11 cellular contexts compared by ENCODE assay signal in genomic region chr11:72834905-72835304, GRCh38. TPM values are rescaled to one million over a fixed set of nuclear protein-coding genes. Genes with fewer than 3 reads are reported as not detected.
DNase-seq lines count a peak whose midpoint lies in the region; ATAC-seq and TF ChIP-seq lines count a peak whose summit lies in the region.
"Had no signal": no experiment of that assay in that cellular context is flagged by ENCODE, and none has a peak within 500 bp of the region (broad histone marks: within the 10 kb centered on the region; RNA-seq: fewer than 3 reads in every experiment).

No MANE protein-coding gene starts in this region.

- H4K8ac ChIP-seq in IMR-90 (ENCODE audit: low read depth in 2 of 2, low read length in 2 of 2) = no peak overlapping the region

- BruUV-seq in IMR-90 (replicated peaks; lab: Mats Ljungman, UMichigan) = no TSS peak

- no peaks in the 10 kb centered on the region for H3K9me3 Mint-ChIP-seq in activated T-helper 1 cell treated with anti-CD3 and anti-CD28 coated beads, Interleukin-12 subunit alpha, Interleukin-12 subunit beta, Interleukin-2, Interleukin-4 antibody, amounts not matched to agents 30 ng/mL and 10 ng/mL and 1 ng/mL, durations not matched to agents 14 hours and 24 hours and 36 hours
- H3K9me3 Mint-ChIP-seq: brain had no signal

- TF ChIP-seq CTCF in IMR-90 (conservative IDR thresholded peaks at IDR 0.05; ENCODE audit: low read depth, low read length) (no peak), right atrium auricular region (IDR thresholded peaks at IDR 0.05) (no peak), spleen (IDR thresholded peaks at IDR 0.05 in 8 of 11, conservative IDR thresholded peaks at IDR 0.05 in 3 of 11) (no peak), MM.1S (IDR thresholded peaks at IDR 0.05; ENCODE audit: low read length) (no peak)

- intact Hi-C loops in IMR-90 (cut with micrococcal nuclease) = no loop called here
- intact Hi-C loops in activated T-helper 1 cell treated with anti-CD3 and anti-CD28 coated beads, Interleukin-12 subunit alpha, Interleukin-12 subunit beta, Interleukin-2, Interleukin-4 antibody, amounts not matched to agents 30 ng/mL and 10 ng/mL and 1 ng/mL, durations not matched to agents 14 hours and 24 hours and 36 hours (cut with micrococcal nuclease) = no loop called here
- intact Hi-C loops in spleen (cut with DNase I; ENCODE audit: low total_unique reads) = no loop called here

- H3K27ac ChIP-seq in IMR-90 (ENCODE audit: insufficient read depth, low read length) = no peak overlapping the region
- peak overlapping the region; percentile 87 to 95 for H3K27ac ChIP-seq in right atrium auricular region
- H3K27ac ChIP-seq in spleen = peak overlapping the region; percentile 32 to 88 (median 82)
- no peak overlapping the region for H3K27ac ChIP-seq in MM.1S (ENCODE audit: low read length)

- WGBS in IMR-90 (ENCODE audit: extremely low coverage in 2 of 2, insufficient read length in 1 of 2), 2 experiments = 100% methylated on average over 3 of the region's 5 CpGs; no CpG with 5 or more reads in 1 of the 2 experiments
- 28 to 71% (median 50%) methylated on average over 5 of the region's 5 CpGs for WGBS in spleen, 5 donors

- H3K79me1 ChIP-seq in IMR-90 (ENCODE audit: low read depth in 1 of 2, low read length in 2 of 2) = peaks cover 3 to 22% of the 10 kb centered on the region in 2 experiments; a peak in 3 of 4 replicates

- H3K14ac ChIP-seq in IMR-90 (replicated peaks; ENCODE audit: low read depth, low read length) = no peak overlapping the region

- H3K4me2 ChIP-seq in IMR-90 (ENCODE audit: low read depth, low read length) (no peak overlapping the region), MM.1S (ENCODE audit: low read depth, low read length) (no peak overlapping the region)

- H2AK5ac ChIP-seq in IMR-90 (ENCODE audit: low read depth, low read length) = no peak overlapping the region

- no peaks in the 10 kb centered on the region for H4K20me1 ChIP-seq in IMR-90 (ENCODE audit: insufficient read depth, low read length)
- no peaks in the 10 kb centered on the region for H4K20me1 ChIP-seq in MM.1S (ENCODE audit: insufficient read depth, low read length)

- no peak overlapping the region for H3K18ac ChIP-seq in IMR-90 (ENCODE audit: low read depth, low read length)

- no peak overlapping the region for H3K56ac ChIP-seq in IMR-90 (ENCODE audit: extremely low read depth, insufficient read depth, low read length)

- H2BK15ac ChIP-seq in IMR-90 (ENCODE audit: low read depth, low read length) = no peak overlapping the region

- H3K4me3 ChIP-seq in IMR-90 (ENCODE audit: insufficient read depth, low read depth, low read length) (no peak overlapping the region), right atrium auricular region (no peak overlapping the region), spleen (peak overlapping the region in 1 of 8 donors; percentile 34), MM.1S (ENCODE audit: low read length) (no peak overlapping the region)
- H3K4me3 ChIP-seq: mucosa of descending colon had no signal

- peaks cover 37% of the 10 kb centered on the region for H3K36me3 Mint-ChIP-seq in activated T-helper 1 cell treated with anti-CD3 and anti-CD28 coated beads, Interleukin-12 subunit alpha, Interleukin-12 subunit beta, Interleukin-2, Interleukin-4 antibody, amounts not matched to agents 30 ng/mL and 10 ng/mL and 1 ng/mL, durations not matched to agents 14 hours and 24 hours and 36 hours (ENCODE audit: low read depth)

- H2BK20ac ChIP-seq in IMR-90 (ENCODE audit: low read depth, low read length) = no peak overlapping the region

- H3K4me3 Mint-ChIP-seq in activated T-helper 1 cell treated with anti-CD3 and anti-CD28 coated beads, Interleukin-12 subunit alpha, Interleukin-12 subunit beta, Interleukin-2, Interleukin-4 antibody, amounts not matched to agents 30 ng/mL and 10 ng/mL and 1 ng/mL, durations not matched to agents 14 hours and 24 hours and 36 hours = peak overlapping the region; percentile 37
- H3K4me3 Mint-ChIP-seq: brain had no signal

- H3K4ac ChIP-seq in IMR-90 (ENCODE audit: low read depth, low read length) = no peak overlapping the region; the same call in 1 of the 2 replicates

- H3K23ac ChIP-seq in IMR-90 (ENCODE audit: low read depth, low read length) = no peak overlapping the region

- peaks cover 25% of the 10 kb centered on the region for H3K4me1 Mint-ChIP-seq in activated T-helper 1 cell treated with anti-CD3 and anti-CD28 coated beads, Interleukin-12 subunit alpha, Interleukin-12 subunit beta, Interleukin-2, Interleukin-4 antibody, amounts not matched to agents 30 ng/mL and 10 ng/mL and 1 ng/mL, durations not matched to agents 14 hours and 24 hours and 36 hours (ENCODE audit: low read depth)

- no peak overlapping the region for H2AK9ac ChIP-seq in IMR-90 (replicated peaks; ENCODE audit: low read depth, low read length, poor library complexity)

- H3K4me1 ChIP-seq in IMR-90 (ENCODE audit: control insufficient read depth, insufficient read depth, low read length) = peaks cover 10% of the 10 kb centered on the region
- peaks cover 0 to 71% of the 10 kb centered on the region in 2 donors for H3K4me1 ChIP-seq in right atrium auricular region
- H3K4me1 ChIP-seq in spleen = peaks cover 10 to 87% (median 51%) of the 10 kb centered on the region in 6 donors
- peaks cover 5% of the 10 kb centered on the region for H3K4me1 ChIP-seq in MM.1S (ENCODE audit: low read length)

- TF ChIP-seq POLR2A in IMR-90 (IDR thresholded peaks at IDR 0.05; ENCODE audit: low read depth, low read length) (no peak), spleen (IDR thresholded peaks at IDR 0.05) (no peak)

- DNase-seq in IMR-90 (no peak), right atrium auricular region (ENCODE audit: low spot score) (peak; percentile 82), spleen (no peak), MM.1S (no peak), HEK293T (ENCODE audit: extremely low spot score) (no peak), HK-2 (ENCODE audit: unreplicated experiment) (no peak)
- DNase-seq in activated T-helper 1 cell treated with anti-CD3 and anti-CD28 coated beads, Interleukin-12 subunit alpha, Interleukin-12 subunit beta, Interleukin-2, Interleukin-4 antibody, amounts not matched to agents 30 ng/mL and 10 ng/mL and 1 ng/mL, durations not matched to agents 14 hours and 24 hours and 36 hours (ENCODE audit: low spot score) = no peak
- DNase-seq in effector CD8-positive, alpha-beta T cell (lab: John Stamatoyannopoulos, UW) = no peak
- DNase-seq: foreskin fibroblast, mucosa of descending colon had no signal

- peak overlapping the region; percentile 92 for H3K27ac Mint-ChIP-seq in activated T-helper 1 cell treated with anti-CD3 and anti-CD28 coated beads, Interleukin-12 subunit alpha, Interleukin-12 subunit beta, Interleukin-2, Interleukin-4 antibody, amounts not matched to agents 30 ng/mL and 10 ng/mL and 1 ng/mL, durations not matched to agents 14 hours and 24 hours and 36 hours

- no peaks in the 10 kb centered on the region for H3K27me3 ChIP-seq in IMR-90 (ENCODE audit: control insufficient read depth, insufficient read depth, low read length)
- H3K27me3 ChIP-seq in right atrium auricular region = no peaks in the 10 kb centered on the region
- H3K27me3 ChIP-seq in spleen (replicated peaks in 1 of 7) = no peaks in the 10 kb centered on the region
- no peaks in the 10 kb centered on the region for H3K27me3 ChIP-seq in MM.1S (replicated peaks; ENCODE audit: insufficient read depth, low read length)

- no peak overlapping the region for H2BK5ac ChIP-seq in IMR-90 (ENCODE audit: low read depth, low read length, poor library complexity, severe bottlenecking)

- no peaks in the 10 kb centered on the region for H3K27me3 Mint-ChIP-seq in activated T-helper 1 cell treated with anti-CD3 and anti-CD28 coated beads, Interleukin-12 subunit alpha, Interleukin-12 subunit beta, Interleukin-2, Interleukin-4 antibody, amounts not matched to agents 30 ng/mL and 10 ng/mL and 1 ng/mL, durations not matched to agents 14 hours and 24 hours and 36 hours (ENCODE audit: insufficient read depth)
- H3K27me3 Mint-ChIP-seq: brain had no signal

- dilution Hi-C loops in IMR-90 (cut with HindIII; ENCODE audit: low sequenced_read_pairs, unreplicated experiment) = no loop called here

- H2AFZ ChIP-seq in IMR-90 (replicated peaks; ENCODE audit: low read length, poor library complexity) (no peak overlapping the region), MM.1S (ENCODE audit: low read length) (no peak overlapping the region)

- H3K9me1 ChIP-seq in IMR-90 (ENCODE audit: insufficient read depth, low read length) = peaks cover 14% of the 10 kb centered on the region

- H3F3A ChIP-seq in MM.1S (ENCODE audit: insufficient read depth, low read length) = peaks cover 4% of the 10 kb centered on the region; the same call in 1 of the 2 replicates

- H3K9me2 ChIP-seq in MM.1S (replicated peaks; ENCODE audit: insufficient read depth, low read length) = no peaks in the 10 kb centered on the region

- H3K9ac ChIP-seq in IMR-90 (ENCODE audit: low read depth, low read length) (no peak overlapping the region), MM.1S (ENCODE audit: low read length) (no peak overlapping the region)

- POLR2A ChIA-PET in IMR-90 (lab: Charles Lee; ENCODE audit: unreplicated experiment) = no interaction called here
- POLR2A ChIA-PET in HEK293T (lab: Yijun Ruan, JAX) = no interaction called here

- H3K36me3 ChIP-seq in IMR-90 (ENCODE audit: control insufficient read depth, insufficient read depth, low read length) (peaks cover 7% of the 10 kb centered on the region; the same call in 1 of the 2 replicates), right atrium auricular region (peaks cover 27% of the 10 kb centered on the region), spleen (peaks cover 0 to 98% (median 40%) of the 10 kb centered on the region in 6 donors), MM.1S (replicated peaks; ENCODE audit: insufficient read depth, low read length) (peaks cover 5% of the 10 kb centered on the region; the same call in 1 of the 2 replicates)

- H4K91ac ChIP-seq in IMR-90 (ENCODE audit: insufficient read depth, low read depth, low read length) = no peak overlapping the region

- H3K9me3 ChIP-seq in IMR-90 (ENCODE audit: control insufficient read depth, insufficient read depth, low read length) (no peaks in the 10 kb centered on the region), right atrium auricular region (no peaks in the 10 kb centered on the region), spleen (no peaks in the 10 kb centered on the region), MM.1S (replicated peaks; ENCODE audit: insufficient read depth, low read length) (no peaks in the 10 kb centered on the region)
- H3K9me3 ChIP-seq: mucosa of descending colon had no signal

- in situ Hi-C loops in IMR-90 (cut with MboI; ENCODE audit: low sequenced_read_pairs) = loop anchor here (5.0 kb wide), 2 partner anchors 342 to 452 kb away; no protein-coding TSS in a partner anchor

- no peak for ATAC-seq in IMR-90 (ENCODE audit: low read depth)
- ATAC-seq: mucosa of descending colon had no signal

- CTCF ChIA-PET in IMR-90 (lab: Yijun Ruan, JAX) = no interaction called here
- CTCF ChIA-PET in HEK293T (lab: Yijun Ruan, JAX) = no interaction called here

- peaks cover 4% of the 10 kb centered on the region; the same call in 1 of the 2 replicates for H3K79me2 ChIP-seq in MM.1S (ENCODE audit: low read length)

- H2BK120ac ChIP-seq in IMR-90 (ENCODE audit: low read depth, low read length) = no peak overlapping the region

- no peak for TF ChIP-seq RAD21 in IMR-90 (IDR thresholded peaks at IDR 0.05; ENCODE audit: low read length)

- no peak overlapping the region for H4K5ac ChIP-seq in IMR-90 (ENCODE audit: low read depth, low read length)

RNA-seq across cellular contexts. Expression of gene ATG16L2, which starts 20.7 kb away (rescaled TPM):
- total RNA-seq in IMR-90 (2012; rRNA removed) = 1.3 and 1.4 TPM in 2 replicates
- 12.2 and 12.7 TPM in 2 replicates for polyA plus RNA-seq in IMR-90 (2012; rRNA removed)
- polyA plus RNA-seq in IMR-90 (2012; cell fraction: cytosol; rRNA removed) = 2.9 and 5.8 TPM in 2 replicates
- polyA plus RNA-seq in IMR-90 (2012; cell fraction: nucleus; rRNA removed; ENCODE audit: low replicate concordance) = 186 and 227 TPM in 2 replicates
- total RNA-seq in activated T-helper 1 cell treated with anti-CD3 and anti-CD28 coated beads, Interleukin-12 subunit alpha, Interleukin-12 subunit beta, Interleukin-2, Interleukin-4 antibody, amounts not matched to agents 30 ng/mL and 10 ng/mL and 1 ng/mL, durations not matched to agents 14 hours and 24 hours and 36 hours = 69.2 and 71.1 TPM in 2 replicates
- 10 to 100 TPM in 1 of 2 donors, 1 to 10 TPM in 1; 9.0 to 10.0 TPM for total RNA-seq in right atrium auricular region
- 100 to 1,000 TPM; 212 to 368 (median 234) TPM for total RNA-seq in spleen
- 100 to 1,000 TPM in 2 of 3 donors, 10 to 100 TPM in 1; 96.9 to 343 (median 341) TPM for polyA plus RNA-seq in spleen

RNA-seq across cellular contexts. Expression of gene STARD10, which starts 41.1 kb away (rescaled TPM):
- 22.2 and 23.8 TPM in 2 replicates for total RNA-seq in IMR-90 (2012; rRNA removed)
- 32.9 and 37.4 TPM in 2 replicates for polyA plus RNA-seq in IMR-90 (2012; rRNA removed)
- polyA plus RNA-seq in IMR-90 (2012; cell fraction: cytosol; rRNA removed) = 51.8 and 54.8 TPM in 2 replicates
- polyA plus RNA-seq in IMR-90 (2012; cell fraction: nucleus; rRNA removed; ENCODE audit: low replicate concordance) = 18.7 and 29.9 TPM in 2 replicates
- 19.8 and 23.9 TPM in 2 replicates for total RNA-seq in activated T-helper 1 cell treated with anti-CD3 and anti-CD28 coated beads, Interleukin-12 subunit alpha, Interleukin-12 subunit beta, Interleukin-2, Interleukin-4 antibody, amounts not matched to agents 30 ng/mL and 10 ng/mL and 1 ng/mL, durations not matched to agents 14 hours and 24 hours and 36 hours
- 100 to 1,000 TPM in 1 of 2 donors, 10 to 100 TPM in 1; 77.0 to 112 TPM for total RNA-seq in right atrium auricular region
- total RNA-seq in spleen = 10 to 100 TPM; 19.7 to 35.1 (median 27.9) TPM
- 10 to 100 TPM; 23.7 to 46.7 (median 31.9) TPM for polyA plus RNA-seq in spleen

Comparison
In these comparisons a context has a peak if more than half of its experiments do, and no peak if none do; other contexts are left out.
1. H3K27ac ChIP-seq: peak in right atrium auricular region (2 of 2) and spleen (8 of 8); none in IMR-90 (single experiment) and MM.1S (single experiment).